8 cellular contexts compared by ENCODE assay signal in genomic region chr6:30828027-30828962, GRCh38. TPM values are rescaled to one million over a fixed set of nuclear protein-coding genes. Genes with fewer than 3 reads are reported as not detected.
DNase-seq lines count a peak whose midpoint lies in the region; ATAC-seq, FAIRE-seq and TF ChIP-seq lines count a peak whose summit lies in the region.

No MANE protein-coding gene starts in this region.

- intact Hi-C loops in A673 (cut with micrococcal nuclease; ENCODE audit: unreplicated experiment) (loop anchor here (1.0 to 5.0 kb wide), 3 partner anchors 49 to 259 kb away; no protein-coding TSS in a partner anchor), HepG2 (cut with micrococcal nuclease; ENCODE audit: unreplicated experiment) (loop anchor here (1.0 to 10.0 kb wide), 7 partner anchors 49 to 259 kb away; partner anchors contain the start of genes DHX16, IER3 and VARS2)

- peak overlapping the region; percentile 70 for H3K9ac ChIP-seq in HepG2 (ENCODE audit: insufficient read depth, low read depth, low read length)

- no peaks in the 10 kb centered on the region for H3K27me3 ChIP-seq in A673 (replicated peaks; ENCODE audit: insufficient read depth, low read depth, low read length, poor library complexity)
- no peaks in the 10 kb centered on the region for H3K27me3 ChIP-seq in HepG2 (ENCODE audit: control insufficient read depth in 1 of 2, insufficient read depth in 2 of 2, low read length in 2 of 2)

- no peaks in the 10 kb centered on the region for H3K79me2 ChIP-seq in HepG2 (ENCODE audit: insufficient read depth, low read length)

- FAIRE-seq in GM19239 (lab: Jason Lieb, UNC) (peak; percentile 89), HepG2 (lab: Jason Lieb, UNC) (peak; percentile 74)

- H3K4me1 ChIP-seq in A673 (ENCODE audit: insufficient read depth, low read length, poor library complexity, severe bottlenecking): peaks cover 5% of the 10 kb centered on the region
- peaks cover 61% of the 10 kb centered on the region for H3K4me1 ChIP-seq in HepG2 (ENCODE audit: insufficient read depth, low read length)

- POLR2A ChIA-PET in A673 (lab: Charles Lee; ENCODE audit: low non-redundant PET): no interaction called here
- POLR2A ChIA-PET in HepG2 (lab: Yijun Ruan, JAX): interaction anchor here (0.7 to 4.5 kb wide), 16 partner anchors 47 to 271 kb away, joined by 3 to 29 read pairs (median 4); partner anchors contain the start of genes DDR1, DHX16, GTF2H4 and IER3

- 22% methylated on average over 9 of the region's 12 CpGs for WGBS in HepG2 (ENCODE audit: low lambda C conversion rate)

- in situ Hi-C loops in HepG2 (cut with HindIII; ENCODE audit: extremely low pct_ligation_motif_present, low pct_unique_long_range_greater_than_20kb): loop anchor here (5.0 kb wide), 3 partner anchors 49 to 259 kb away; partner anchors contain the start of genes FLOT1 and IER3

- H3K4me2 ChIP-seq in HepG2 (ENCODE audit: low read depth, low read length): peak overlapping the region; percentile 94

- H3K36me3 ChIP-seq in A673 (ENCODE audit: insufficient read depth, low read length, poor library complexity, severe bottlenecking): no peaks in the 10 kb centered on the region
- no peaks in the 10 kb centered on the region for H3K36me3 ChIP-seq in HepG2 (replicated peaks in 1 of 2; ENCODE audit: control insufficient read depth in 1 of 2, insufficient read depth in 2 of 2, low read length in 2 of 2)

- H2AFZ ChIP-seq in HepG2 (ENCODE audit: low read length): peak overlapping the region; percentile 50

- H3K9me3 ChIP-seq in A673 (ENCODE audit: low read depth, low read length, poor library complexity, severe bottlenecking) (no peaks in the 10 kb centered on the region), HepG2 (ENCODE audit: low read length) (no peaks in the 10 kb centered on the region)

- ATAC-seq in HepG2 (peak; percentile 92), GM21723 (IDR thresholded peaks at IDR 0.05; ENCODE audit: unreplicated experiment) (no peak)

- TF ChIP-seq RAD21 in HepG2 (CRISPR knock-in tag; IDR thresholded peaks at IDR 0.05): peak; percentile 97

- peak; percentile 96 for TF ChIP-seq CTCF in A673 (conservative IDR thresholded peaks at IDR 0.05; ENCODE audit: low read depth, low read length)
- TF ChIP-seq CTCF in HepG2 (CRISPR knock-in tag; IDR thresholded peaks at IDR 0.05): peak; percentile 97

- H4K20me1 ChIP-seq in HepG2 (ENCODE audit: insufficient read depth, low read length): no peaks in the 10 kb centered on the region

- H3K4me3 ChIP-seq in A673 (ENCODE audit: low read depth, low read length, poor library complexity, severe bottlenecking) (no peak overlapping the region), HepG2 (replicated peaks in 1 of 3; ENCODE audit: insufficient read depth in 1 of 3, low read depth in 2 of 3, low read length in 3 of 3) (peak overlapping the region; percentile 45 to 76 (median 63))

- no TSS peak for BruUV-seq in A673 (replicated peaks; lab: Mats Ljungman, UMichigan)
- no TSS peak for BruUV-seq in HepG2 (replicated peaks; lab: Mats Ljungman, UMichigan)

- CTCF ChIA-PET in A673 (lab: Charles Lee): interaction anchor here (0.6 to 3.4 kb wide), 9 partner anchors 19 to 259 kb away, joined by 3 to 24 read pairs (median 3); no protein-coding TSS in a partner anchor
- CTCF ChIA-PET in HepG2 (lab: Yijun Ruan, JAX; ENCODE audit: low intra/inter-chr PET ratio, low total read pairs): interaction anchor here (0.7 to 4.6 kb wide), 9 partner anchors 50 to 259 kb away, joined by 3 to 76 read pairs (median 5); partner anchors contain the start of genes IER3 and VARS2

- H3K27ac ChIP-seq in A673 (ENCODE audit: low read depth, low read length, poor library complexity, severe bottlenecking): peak overlapping the region; percentile 40
- H3K27ac ChIP-seq in HepG2 (ENCODE audit: extremely low read length, insufficient read depth, low read length): peak overlapping the region; percentile 69

- no peak for TF ChIP-seq POLR2A in HepG2 (IDR thresholded peaks at IDR 0.05; ENCODE audit: insufficient read depth in 1 of 2, low read depth in 2 of 2, low read length in 2 of 2)

- DNase-seq in A673 (ENCODE audit: low spot score) (peak; percentile 90), GM19239 (ENCODE audit: insufficient read length, low spot score) (peak; percentile 58), NCI-H510A (lab: John Stamatoyannopoulos, UW) (peak; percentile 21), dedifferentiated amniotic fluid mesenchymal stem cell (ENCODE audit: extremely low spot score) (peak; percentile 94), HepG2 (ENCODE audit: low spot score) (peak; percentile 85)
- DNase-seq in activated CD4-positive, alpha-beta T cell treated with anti-CD3 and anti-CD28 coated beads, Interleukin-2, amount 50 U/mL, for 1 hour: peak; percentile 83
- peak; percentile 82 for DNase-seq in stimulated activated CD4-positive, alpha-beta T cell treated with anti-CD3 and anti-CD28 coated beads, Interleukin-1b, Interleukin-23, amount 100 ng/mL, for 4 hours (ENCODE audit: low read depth in 2 of 2)

- TF ChIP-seq EP300 in HepG2 (IDR thresholded peaks at IDR 0.05; ENCODE audit: low read depth in 2 of 2, low read length in 2 of 2) (peak in 1 of 2 experiments; percentile 52; a peak in 1 of 4 replicates), HepG2 (CRISPR knock-in tag; IDR thresholded peaks at IDR 0.05; ENCODE audit: borderline replicate concordance) (no peak)

TF ChIP-seq in HepG2, 621 proteins besides CTCF, POLR2A, EP300 and RAD21 (continues in another document):
- TF ChIP-seq MYC (CRISPR knock-in tag; IDR thresholded peaks at IDR 0.05; ENCODE audit: borderline replicate concordance): peak; percentile 39; the same call in 1 of the 2 replicates
- no peak for TF ChIP-seq ATF1 (CRISPR knock-in tag; IDR thresholded peaks at IDR 0.05)
- TF ChIP-seq IKZF5 (CRISPR knock-in tag; IDR thresholded peaks at IDR 0.05): 0 out of 2 replicates have a peak, but pooled peaks have one; percentile 18
- TF ChIP-seq POLR2G (IDR thresholded peaks at IDR 0.05; ENCODE audit: low read depth, low read length): peak; percentile 52
- TF ChIP-seq AKAP8 (CRISPR knock-in tag; IDR thresholded peaks at IDR 0.05): peak; percentile 60; the same call in 1 of the 2 replicates
- no peak for TF ChIP-seq TBP (CRISPR knock-in tag; IDR thresholded peaks at IDR 0.05)
- 0 out of 4 replicates have a peak, but pooled peaks of 1 of the 2 experiments have one; percentile 27 for TF ChIP-seq NR2F1 (CRISPR knock-in tag; IDR thresholded peaks at IDR 0.05)
- no peak for TF ChIP-seq MBD4 (IDR thresholded peaks at IDR 0.05; ENCODE audit: borderline replicate concordance, low read length)
- 0 out of 2 replicates have a peak, but pooled peaks have one; percentile 23 for TF ChIP-seq ZNF136 (CRISPR knock-in tag; IDR thresholded peaks at IDR 0.05; ENCODE audit: low read depth)
- TF ChIP-seq ZBTB38 (CRISPR knock-in tag; IDR thresholded peaks at IDR 0.05): peak; percentile 75
- TF ChIP-seq HNF4A (CRISPR knock-in tag; IDR thresholded peaks at IDR 0.05): peak; percentile 17
- 0 out of 2 replicates have a peak, but pooled peaks have one; percentile 24 for TF ChIP-seq RFXANK (CRISPR knock-in tag; IDR thresholded peaks at IDR 0.05)
- peak; percentile 28; the same call in 1 of the 2 replicates for TF ChIP-seq TRAFD1 (CRISPR knock-in tag; IDR thresholded peaks at IDR 0.05; ENCODE audit: borderline replicate concordance)

RNA-seq across cellular contexts. Expression of gene DDR1, which starts 56.0 kb away (rescaled TPM):
- total RNA-seq in A673 (2021) (48.0 and 57.9 TPM in 2 replicates), HepG2 (2016; rRNA removed; fragmentation: Illumina TruSeq; extraction: Trizol) (7.0 and 16.7 TPM in 2 replicates)
- 5.8 and 8.2 TPM in 2 replicates for total RNA-seq in HepG2 (2016; cell fraction: cytosol; rRNA removed; fragmentation: Illumina TruSeq; extraction: Trizol; ENCODE audit: low read depth)
- total RNA-seq in HepG2 (2016; cell fraction: insoluble cytoplasmic fraction; rRNA removed; fragmentation: Illumina TruSeq; extraction: Trizol): 6.0 and 18.2 TPM in 2 replicates
- 8.1 and 9.1 TPM in 2 replicates for total RNA-seq in HepG2 (2016; cell fraction: membrane; rRNA removed; fragmentation: Illumina TruSeq; extraction: Trizol)
- 18.1 and 22.9 TPM in 2 replicates for total RNA-seq in HepG2 (2016; cell fraction: nucleus; rRNA removed; fragmentation: Illumina TruSeq; extraction: Trizol)
- polyA plus RNA-seq in HepG2 (2011; rRNA removed): 20.2 and 25.0 TPM in 2 replicates
- 18.2 and 20.9 TPM in 2 replicates for polyA plus RNA-seq in HepG2 (2011; cell fraction: cytosol; rRNA removed)
- 49.4 and 65.3 TPM in 2 replicates for polyA plus RNA-seq in HepG2 (2011; cell fraction: nucleus; rRNA removed)
- 21.2 TPM in 2 replicates for polyA plus RNA-seq in HepG2 (2012)
- 1.3 and 1.5 TPM in 2 replicates for polyA plus RNA-seq in HepG2 (2016; cell fraction: cytosol; fragmentation: Illumina TruSeq; extraction: Trizol; ENCODE audit: low read depth)
- 6.6 and 7.2 TPM in 2 replicates for polyA plus RNA-seq in HepG2 (2016; cell fraction: insoluble cytoplasmic fraction; fragmentation: Illumina TruSeq; extraction: Trizol; ENCODE audit: low read depth)
- polyA plus RNA-seq in HepG2 (2016; cell fraction: membrane; fragmentation: Illumina TruSeq; extraction: Trizol; ENCODE audit: low read depth): 3.5 and 3.7 TPM in 2 replicates
- 37.9 and 40.3 TPM in 2 replicates for polyA plus RNA-seq in HepG2 (2016; cell fraction: nucleus; fragmentation: Illumina TruSeq; extraction: Trizol; ENCODE audit: insufficient read depth, low read depth)
- polyA minus RNA-seq in HepG2 (2011; rRNA and poly(A)+ RNA removed; ENCODE audit: low replicate concordance): 53.5 and 64.7 TPM in 2 replicates
- 28.8 and 29.1 TPM in 2 replicates for polyA minus RNA-seq in HepG2 (2011; cell fraction: cytosol; rRNA and poly(A)+ RNA removed)
- polyA minus RNA-seq in HepG2 (2011; cell fraction: nucleus; rRNA and poly(A)+ RNA removed): 25.2 and 31.7 TPM in 2 replicates

Comparison
In these comparisons a context has a peak if more than half of its experiments do, and no peak if none do; other contexts are left out.
1. DNase-seq: peak in every context shown above with its lines; median percentile 94 in dedifferentiated amniotic fluid mesenchymal stem cell; 90 in A673; 85 in HepG2; 83 in activated CD4-positive, alpha-beta T cell treated with anti-CD3 and anti-CD28 coated beads, Interleukin-2, amount 50 U/mL, for 1 hour; 82 in stimulated activated CD4-positive, alpha-beta T cell treated with anti-CD3 and anti-CD28 coated beads, Interleukin-1b, Interleukin-23, amount 100 ng/mL, for 4 hours; 58 in GM19239; 21 in NCI-H510A.